ENCODE assay signal across 37 cellular contexts in genomic region chr17:12134101-12134500, GRCh38.
DNase-seq lines count a peak whose midpoint lies in the region; ATAC-seq, FAIRE-seq and TF ChIP-seq lines count a peak whose summit lies in the region.
"Had no signal": no experiment of that assay in that cellular context is flagged by ENCODE, and none has a peak within 500 bp of the region (broad histone marks: within the 10 kb centered on the region; RNA-seq: fewer than 3 reads in every experiment).

No MANE protein-coding gene starts in this region.

- H4K91ac ChIP-seq in trophoblast cell (ENCODE audit: low read depth, low read length), result no peak overlapping the region

- H2BK5ac ChIP-seq in trophoblast cell (ENCODE audit: low read depth, low read length, poor library complexity), result no peak overlapping the region

- no peaks in the 10 kb centered on the region for H3K27me3 ChIP-seq in astrocyte (ENCODE audit: insufficient read depth, low read length)
- H3K27me3 ChIP-seq in trophoblast cell (ENCODE audit: insufficient read depth, low read length), result no peaks in the 10 kb centered on the region
- H3K27me3 ChIP-seq: BE2C; BLaER1; BLaER1 treated with 17β-estradiol and CSF1 and Interleukin-3, amounts not matched to agents 10 nM and 100 nM had no signal

- H3K36me3 Mint-ChIP-seq in astrocyte (ENCODE audit: low read depth, unreplicated experiment), result peaks cover 17% of the 10 kb centered on the region
- peaks cover 62% of the 10 kb centered on the region for H3K36me3 Mint-ChIP-seq in mesothelial cell of epicardium
- H3K36me3 Mint-ChIP-seq in progenitor cell of endocrine pancreas (ENCODE audit: insufficient read depth), result peaks cover 51% of the 10 kb centered on the region
- H3K36me3 Mint-ChIP-seq in stimulated activated naive B cell treated with anti-CD40 and anti-IgM and Interleukin-4, amounts not matched to agents 10 μg/mL and 1 μg/mL and 100 μg/mL, for 72 hours, result peaks cover 62 to 85% of the 10 kb centered on the region in 2 donors

- H3K79me1 ChIP-seq in trophoblast cell (ENCODE audit: low read length), result no peaks in the 10 kb centered on the region

- FAIRE-seq in astrocyte (lab: Jason Lieb, UNC), result peak; percentile 66
- FAIRE-seq: A204.1, D721Med had no signal

- no peak overlapping the region for H3K4me2 ChIP-seq in astrocyte (ENCODE audit: low read length)
- no peak overlapping the region for H3K4me2 ChIP-seq in trophoblast cell (ENCODE audit: low read length)
- H3K4me2 ChIP-seq: A549; BLaER1; BLaER1 treated with 17β-estradiol and CSF1 and Interleukin-3, amounts not matched to agents 10 nM and 100 nM had no signal

- no peak for DNase-seq in astrocyte (ENCODE audit: low read depth)
- no peak for DNase-seq in mesothelial cell of epicardium (ENCODE audit: low spot score in 2 of 2, unreplicated experiment in 2 of 2)
- peak; percentile 46 to 91 for DNase-seq in trophoblast cell
- DNase-seq in progenitor cell of endocrine pancreas (ENCODE audit: low spot score, unreplicated experiment), result no peak
- no peak for DNase-seq in GM03348 (ENCODE audit: low spot score)
- no peak for DNase-seq in germinal center (ENCODE audit: low spot score)
- DNase-seq in stimulated activated naive B cell treated with anti-CD40 and anti-IgM and Interleukin-4, amounts not matched to agents 10 μg/mL and 1 μg/mL and 100 μg/mL, for 72 hours, result no peak
- DNase-seq: 8988T; ACHN; AML-193; BE2C; C1 segment of cervical spinal cord; Caco-2; Calu3; CD4-positive, alpha-beta memory T cell; CD4-positive, alpha-beta T cell; CD4-positive, CD25-positive, alpha-beta regulatory T cell; CD8-positive, alpha-beta memory T cell; CD8-positive, alpha-beta T cell; COR-L47; DMS 273 treated with DMSO at 0.1 percent for 48 hours; DMS153; DMS53; DMS79; DMS79 treated with DMSO at 0.1 percent for 48 hours; DND-41; EL had no signal

- no peak overlapping the region for H4K8ac ChIP-seq in trophoblast cell (ENCODE audit: low read depth, low read length)

- no peaks in the 10 kb centered on the region for H3K9me3 ChIP-seq in astrocyte (ENCODE audit: insufficient read depth, low read depth, low read length)
- H3K9me3 ChIP-seq in trophoblast cell (ENCODE audit: insufficient read depth, low read depth, low read length), result no peaks in the 10 kb centered on the region
- H3K9me3 ChIP-seq: BE2C, Caco-2 had no signal

- H3K4me3 Mint-ChIP-seq in astrocyte (ENCODE audit: unreplicated experiment), result no peak overlapping the region
- H3K4me3 Mint-ChIP-seq in mesothelial cell of epicardium, result no peak overlapping the region
- H3K4me3 Mint-ChIP-seq in progenitor cell of endocrine pancreas (ENCODE audit: low read depth), result no peak overlapping the region
- no peak overlapping the region for H3K4me3 Mint-ChIP-seq in stimulated activated naive B cell treated with anti-CD40 and anti-IgM and Interleukin-4, amounts not matched to agents 10 μg/mL and 1 μg/mL and 100 μg/mL, for 72 hours
- H3K4me3 Mint-ChIP-seq: B cell; CD14-positive monocyte; CD4-positive, alpha-beta T cell; CD4-positive, CD25-positive, alpha-beta regulatory T cell; CD8-positive, alpha-beta memory T cell; CD8-positive, alpha-beta T cell had no signal

- ATAC-seq in HG03432 (IDR thresholded peaks at IDR 0.05; ENCODE audit: unreplicated experiment), result no peak
- no peak for ATAC-seq in stimulated activated naive B cell treated with anti-CD40 and anti-IgM and Interleukin-4, amounts not matched to agents 10 μg/mL and 1 μg/mL and 100 μg/mL, for 72 hours (replicated peaks)
- ATAC-seq: A549; CD8-positive, alpha-beta T cell had no signal

- H3K14ac ChIP-seq in trophoblast cell (ENCODE audit: low read length), result no peak overlapping the region

- no peak overlapping the region for H4K12ac ChIP-seq in trophoblast cell (ENCODE audit: low read depth, low read length)

- no peak overlapping the region for H2AFZ ChIP-seq in astrocyte (ENCODE audit: low read depth, low read length)
- no peak overlapping the region for H2AFZ ChIP-seq in trophoblast cell (ENCODE audit: insufficient read depth, low read length, poor library complexity)

- H3K4me1 Mint-ChIP-seq in astrocyte (ENCODE audit: low read depth, unreplicated experiment) (peaks cover 3% of the 10 kb centered on the region), mesothelial cell of epicardium (peaks cover 4% of the 10 kb centered on the region), progenitor cell of endocrine pancreas (ENCODE audit: low read depth) (peaks cover 9% of the 10 kb centered on the region)
- H3K4me1 Mint-ChIP-seq in stimulated activated naive B cell treated with anti-CD40 and anti-IgM and Interleukin-4, amounts not matched to agents 10 μg/mL and 1 μg/mL and 100 μg/mL, for 72 hours, result no peaks in the 10 kb centered on the region
- H3K4me1 Mint-ChIP-seq: B cell; CD14-positive monocyte; CD4-positive, alpha-beta memory T cell had no signal

- peaks cover 4% of the 10 kb centered on the region for H3K4me1 ChIP-seq in astrocyte (ENCODE audit: insufficient read depth, low read length)
- peaks cover 3 to 9% of the 10 kb centered on the region in 2 experiments for H3K4me1 ChIP-seq in trophoblast cell (ENCODE audit: control insufficient read depth in 1 of 2, insufficient read depth in 2 of 2, low read length in 2 of 2)
- H3K4me1 ChIP-seq: A549; BE2C; BLaER1; BLaER1 treated with 17β-estradiol and CSF1 and Interleukin-3, amounts not matched to agents 10 nM and 100 nM; Caco-2 had no signal

- H4K20me1 ChIP-seq in astrocyte (ENCODE audit: insufficient read depth, low read length), result no peaks in the 10 kb centered on the region
- H4K20me1 ChIP-seq: BLaER1 had no signal

- H2BK12ac ChIP-seq in trophoblast cell (ENCODE audit: low read length), result no peak overlapping the region

- no peak overlapping the region for H3K23ac ChIP-seq in trophoblast cell (ENCODE audit: low read length)

- H3K9ac ChIP-seq in astrocyte (ENCODE audit: low read length) (no peak overlapping the region), trophoblast cell (ENCODE audit: low read length) (no peak overlapping the region)
- H3K9ac ChIP-seq: BLaER1; BLaER1 treated with 17β-estradiol and CSF1 and Interleukin-3, amounts not matched to agents 10 nM and 100 nM had no signal

- H2AK5ac ChIP-seq in trophoblast cell (ENCODE audit: low read length), result no peak overlapping the region

- H3K36me3 ChIP-seq in astrocyte (ENCODE audit: insufficient read depth, low read length) (peaks cover 13% of the 10 kb centered on the region), trophoblast cell (ENCODE audit: control insufficient read depth in 1 of 2, insufficient read depth in 2 of 2, low read length in 2 of 2) (peaks cover 0 to 4% of the 10 kb centered on the region in 2 experiments)
- H3K36me3 ChIP-seq: BE2C had no signal

- no CpG with 5 or more reads among the region's 3 CpGs for WGBS in trophoblast cell (ENCODE audit: extremely low coverage, insufficient coverage, insufficient read length)

- H3K79me2 ChIP-seq in astrocyte (ENCODE audit: insufficient read depth, low read length), result no peaks in the 10 kb centered on the region
- H3K79me2 ChIP-seq in trophoblast cell (ENCODE audit: control insufficient read depth, insufficient read depth, low read length, poor library complexity), result no peaks in the 10 kb centered on the region

- no peak overlapping the region for H3K27ac ChIP-seq in astrocyte (ENCODE audit: low read depth, low read length)
- H3K27ac ChIP-seq in trophoblast cell (ENCODE audit: low read depth, low read length), result no peak overlapping the region
- H3K27ac ChIP-seq: 22Rv1; A549; BLaER1; BLaER1 treated with 17β-estradiol and CSF1 and Interleukin-3, amounts not matched to agents 10 nM and 100 nM; C4-2B had no signal

- no peak overlapping the region for H2BK120ac ChIP-seq in trophoblast cell (ENCODE audit: insufficient read depth, low read length, poor library complexity)

- no peak overlapping the region for H3K18ac ChIP-seq in trophoblast cell (ENCODE audit: low read length)

- H3K27ac Mint-ChIP-seq in astrocyte (ENCODE audit: unreplicated experiment) (no peak overlapping the region), mesothelial cell of epicardium (peak overlapping the region; percentile 40), progenitor cell of endocrine pancreas (peak overlapping the region; percentile 82)
- H3K27ac Mint-ChIP-seq in stimulated activated naive B cell treated with anti-CD40 and anti-IgM and Interleukin-4, amounts not matched to agents 10 μg/mL and 1 μg/mL and 100 μg/mL, for 72 hours, result no peak overlapping the region
- H3K27ac Mint-ChIP-seq: B cell; CD14-positive monocyte; CD4-positive, alpha-beta T cell; CD4-positive, CD25-positive, alpha-beta regulatory T cell; CD8-positive, alpha-beta memory T cell; CD8-positive, alpha-beta T cell had no signal

- H3K4ac ChIP-seq in trophoblast cell (ENCODE audit: low read depth, low read length), result no peak overlapping the region

- H3K9me3 Mint-ChIP-seq in astrocyte (ENCODE audit: unreplicated experiment) (peaks cover 1% of the 10 kb centered on the region), mesothelial cell of epicardium (peaks cover 31% of the 10 kb centered on the region), progenitor cell of endocrine pancreas (ENCODE audit: low read depth) (peaks cover 19% of the 10 kb centered on the region)
- peaks cover 5 to 8% of the 10 kb centered on the region in 2 donors for H3K9me3 Mint-ChIP-seq in stimulated activated naive B cell treated with anti-CD40 and anti-IgM and Interleukin-4, amounts not matched to agents 10 μg/mL and 1 μg/mL and 100 μg/mL, for 72 hours

- H3K4me3 ChIP-seq in astrocyte (ENCODE audit: insufficient read depth, low read depth, low read length), result no peak overlapping the region
- no peak overlapping the region for H3K4me3 ChIP-seq in trophoblast cell (ENCODE audit: low read depth, low read length)
- H3K4me3 ChIP-seq: A549; BLaER1; BLaER1 treated with 17β-estradiol and CSF1 and Interleukin-3, amounts not matched to agents 10 nM and 100 nM had no signal

- H3K27me3 Mint-ChIP-seq in astrocyte (ENCODE audit: low read depth, unreplicated experiment) (no peaks in the 10 kb centered on the region), mesothelial cell of epicardium (ENCODE audit: low read depth) (no peaks in the 10 kb centered on the region), progenitor cell of endocrine pancreas (no peaks in the 10 kb centered on the region)
- H3K27me3 Mint-ChIP-seq in stimulated activated naive B cell treated with anti-CD40 and anti-IgM and Interleukin-4, amounts not matched to agents 10 μg/mL and 1 μg/mL and 100 μg/mL, for 72 hours, result no peaks in the 10 kb centered on the region
- H3K27me3 Mint-ChIP-seq: B cell; CD4-positive, alpha-beta memory T cell; CD4-positive, alpha-beta T cell; CD4-positive, CD25-positive, alpha-beta regulatory T cell; CD8-positive, alpha-beta memory T cell had no signal

- no peak for TF ChIP-seq CTCF in astrocyte (IDR thresholded peaks at IDR 0.05; ENCODE audit: insufficient read depth, low read depth, low read length)
- TF ChIP-seq CTCF in mesothelial cell of epicardium (IDR thresholded peaks at IDR 0.05; ENCODE audit: unreplicated experiment), result no peak
- TF ChIP-seq CTCF in progenitor cell of endocrine pancreas (IDR thresholded peaks at IDR 0.05; ENCODE audit: unreplicated experiment), result no peak

Comparison
In these comparisons a context has a peak if more than half of its experiments do, and no peak if none do; other contexts are left out.
1. DNase-seq: peak in trophoblast cell (2 of 2); none in astrocyte (single experiment), mesothelial cell of epicardium (0 of 2), progenitor cell of endocrine pancreas (single experiment), GM03348 (single experiment), germinal center (single experiment) and stimulated activated naive B cell treated with anti-CD40 and anti-IgM and Interleukin-4, amounts not matched to agents 10 μg/mL and 1 μg/mL and 100 μg/mL, for 72 hours (single experiment).
2. H3K27ac Mint-ChIP-seq: peak in mesothelial cell of epicardium (single experiment) and progenitor cell of endocrine pancreas (single experiment); none in astrocyte (single experiment) and stimulated activated naive B cell treated with anti-CD40 and anti-IgM and Interleukin-4, amounts not matched to agents 10 μg/mL and 1 μg/mL and 100 μg/mL, for 72 hours (single experiment).